Comparison of ENCODE assay signal across 12 cellular contexts in genomic region chr4:113575391-113575790, GRCh38.
DNase-seq lines count a peak whose midpoint lies in the region; ATAC-seq and TF ChIP-seq lines count a peak whose summit lies in the region.
"Had no signal": no experiment of that assay in that cellular context is flagged by ENCODE, and none has a peak within 500 bp of the region (broad histone marks: within the 10 kb centered on the region; RNA-seq: fewer than 3 reads in every experiment).

No MANE protein-coding gene starts in this region.

- 46 to 58% (median 55%) methylated on average over 1 of the region's 1 CpG for WGBS in psoas muscle, 3 donors

- H3K4me3 Mint-ChIP-seq in GM23338, result no peak overlapping the region
- no peak overlapping the region for H3K4me3 Mint-ChIP-seq in activated T-helper 1 cell treated with anti-CD3 and anti-CD28 coated beads, Interleukin-12 subunit alpha, Interleukin-12 subunit beta, Interleukin-2, Interleukin-4 antibody, amounts not matched to agents 30 ng/mL and 10 ng/mL and 1 ng/mL, durations not matched to agents 14 hours and 24 hours and 36 hours

- ATAC-seq in GM23338 (no peak), psoas muscle (no peak), GM19452 (IDR thresholded peaks at IDR 0.05; ENCODE audit: unreplicated experiment) (no peak), HG03354 (IDR thresholded peaks at IDR 0.05; ENCODE audit: poor library complexity, severe bottlenecking, unreplicated experiment) (no peak)

- H3K9me3 Mint-ChIP-seq in GM23338, result no peaks in the 10 kb centered on the region
- H3K9me3 Mint-ChIP-seq in activated T-helper 1 cell treated with anti-CD3 and anti-CD28 coated beads, Interleukin-12 subunit alpha, Interleukin-12 subunit beta, Interleukin-2, Interleukin-4 antibody, amounts not matched to agents 30 ng/mL and 10 ng/mL and 1 ng/mL, durations not matched to agents 14 hours and 24 hours and 36 hours, result peaks cover 19% of the 10 kb centered on the region

- no peaks in the 10 kb centered on the region for H3F3A ChIP-seq in GM23338 (replicated peaks; ENCODE audit: low read depth)

- no peak overlapping the region for H2AFZ ChIP-seq in GM23338

- H3K4me3 ChIP-seq in GM23338 (no peak overlapping the region), fibroblast of pulmonary artery (replicated peaks; ENCODE audit: low read depth, low read length) (no peak overlapping the region), psoas muscle (no peak overlapping the region)
- H3K4me3 ChIP-seq: body of pancreas, prostate gland had no signal

- H3K27ac Mint-ChIP-seq in GM23338, result peak overlapping the region; percentile 16; the same call in 1 of the 2 replicates
- no peak overlapping the region for H3K27ac Mint-ChIP-seq in activated T-helper 1 cell treated with anti-CD3 and anti-CD28 coated beads, Interleukin-12 subunit alpha, Interleukin-12 subunit beta, Interleukin-2, Interleukin-4 antibody, amounts not matched to agents 30 ng/mL and 10 ng/mL and 1 ng/mL, durations not matched to agents 14 hours and 24 hours and 36 hours

- H3K9me3 ChIP-seq in psoas muscle, result no peaks in the 10 kb centered on the region
- H3K9me3 ChIP-seq: body of pancreas, prostate gland had no signal

- H3K27ac ChIP-seq in GM23338 (ENCODE audit: low read depth), result no peak overlapping the region
- H3K27ac ChIP-seq in psoas muscle, result peak overlapping the region; percentile 0
- H3K27ac ChIP-seq: prostate gland had no signal

- intact Hi-C loops in psoas muscle (cut with DNase I), result no loop called here
- intact Hi-C loops in activated T-helper 1 cell treated with anti-CD3 and anti-CD28 coated beads, Interleukin-12 subunit alpha, Interleukin-12 subunit beta, Interleukin-2, Interleukin-4 antibody, amounts not matched to agents 30 ng/mL and 10 ng/mL and 1 ng/mL, durations not matched to agents 14 hours and 24 hours and 36 hours (cut with micrococcal nuclease), result loop anchor here (2.0 kb wide), 1 partner anchor 15 kb away; no protein-coding TSS in a partner anchor

- DNase-seq in GM23338 (ENCODE audit: low spot score), result no peak
- DNase-seq in RPMI7951 (ENCODE audit: low read depth), result peak; percentile 64
- peak; percentile 55 for DNase-seq in fibroblast of pulmonary artery (ENCODE audit: low read depth)
- DNase-seq in psoas muscle, result no peak
- DNase-seq in activated T-helper 1 cell treated with anti-CD3 and anti-CD28 coated beads, Interleukin-12 subunit alpha, Interleukin-12 subunit beta, Interleukin-2, Interleukin-4 antibody, amounts not matched to agents 30 ng/mL and 10 ng/mL and 1 ng/mL, durations not matched to agents 14 hours and 24 hours and 36 hours (ENCODE audit: low spot score), result no peak
- no peak for DNase-seq in activated naive CD4-positive, alpha-beta T cell treated with Interleukin-2 at 50 U/mL for 16 hours
- DNase-seq: body of pancreas, Calu3, NCI-H1105 had no signal

- no peaks in the 10 kb centered on the region for H3K79me2 ChIP-seq in GM23338 (replicated peaks; ENCODE audit: insufficient read depth)

- no peak overlapping the region for H3K4me2 ChIP-seq in GM23338

- H3K36me3 Mint-ChIP-seq in GM23338 (ENCODE audit: low read depth), result no peaks in the 10 kb centered on the region
- H3K36me3 Mint-ChIP-seq in activated T-helper 1 cell treated with anti-CD3 and anti-CD28 coated beads, Interleukin-12 subunit alpha, Interleukin-12 subunit beta, Interleukin-2, Interleukin-4 antibody, amounts not matched to agents 30 ng/mL and 10 ng/mL and 1 ng/mL, durations not matched to agents 14 hours and 24 hours and 36 hours (ENCODE audit: low read depth), result peaks cover 21% of the 10 kb centered on the region

- peaks cover 21% of the 10 kb centered on the region for H3K4me1 Mint-ChIP-seq in GM23338
- H3K4me1 Mint-ChIP-seq in activated T-helper 1 cell treated with anti-CD3 and anti-CD28 coated beads, Interleukin-12 subunit alpha, Interleukin-12 subunit beta, Interleukin-2, Interleukin-4 antibody, amounts not matched to agents 30 ng/mL and 10 ng/mL and 1 ng/mL, durations not matched to agents 14 hours and 24 hours and 36 hours (ENCODE audit: low read depth), result peaks cover 73% of the 10 kb centered on the region

- TF ChIP-seq CTCF in GM23338 (conservative IDR thresholded peaks at IDR 0.05; ENCODE audit: low read depth in 2 of 2) (no peak), fibroblast of pulmonary artery (IDR thresholded peaks at IDR 0.05; ENCODE audit: low read length, missing control alignments) (no peak), psoas muscle (IDR thresholded peaks at IDR 0.05) (no peak)

- no peaks in the 10 kb centered on the region for H4K20me1 ChIP-seq in GM23338 (replicated peaks; ENCODE audit: insufficient read depth)

- H3K36me3 ChIP-seq in GM23338 (ENCODE audit: insufficient read depth) (no peaks in the 10 kb centered on the region), psoas muscle (ENCODE audit: insufficient read depth in 1 of 2, low read depth in 1 of 2) (no peaks in the 10 kb centered on the region)
- H3K36me3 ChIP-seq: prostate gland had no signal

- no peaks in the 10 kb centered on the region for H3K27me3 ChIP-seq in GM23338 (ENCODE audit: insufficient read depth)
- H3K27me3 ChIP-seq in psoas muscle (ENCODE audit: insufficient read depth in 3 of 3, low read length in 2 of 3), result no peaks in the 10 kb centered on the region
- H3K27me3 ChIP-seq: body of pancreas had no signal

- H3K27me3 Mint-ChIP-seq in GM23338 (ENCODE audit: insufficient read depth, low read depth, poor library complexity), result no peaks in the 10 kb centered on the region
- H3K27me3 Mint-ChIP-seq in activated T-helper 1 cell treated with anti-CD3 and anti-CD28 coated beads, Interleukin-12 subunit alpha, Interleukin-12 subunit beta, Interleukin-2, Interleukin-4 antibody, amounts not matched to agents 30 ng/mL and 10 ng/mL and 1 ng/mL, durations not matched to agents 14 hours and 24 hours and 36 hours (ENCODE audit: insufficient read depth), result no peaks in the 10 kb centered on the region

- no peaks in the 10 kb centered on the region for H3K9me2 ChIP-seq in GM23338 (ENCODE audit: insufficient read depth)

- H3K4me1 ChIP-seq in GM23338 (ENCODE audit: insufficient read depth) (peaks cover 7% of the 10 kb centered on the region; the same call in 1 of the 2 replicates), psoas muscle (peaks cover 30% of the 10 kb centered on the region)
- H3K4me1 ChIP-seq: prostate gland had no signal

TF ChIP-seq in GM23338, 12 proteins besides CTCF, POLR2A, EP300 and RAD21 (continues in another document):
- TF ChIP-seq POLR2AphosphoS5 (IDR thresholded peaks at IDR 0.05; ENCODE audit: low read depth), result no peak
- no peak for TF ChIP-seq ETS1 (IDR thresholded peaks at IDR 0.05)
- no peak for TF ChIP-seq EZH2 (IDR thresholded peaks at IDR 0.05; ENCODE audit: low read depth, unreplicated experiment)
- no peak for TF ChIP-seq ZNF331 (CRISPR knock-in tag; IDR thresholded peaks at IDR 0.05; ENCODE audit: low read depth)
- TF ChIP-seq STAT1 (IDR thresholded peaks at IDR 0.05; ENCODE audit: unreplicated experiment), result no peak
- TF ChIP-seq, protein P1, sequence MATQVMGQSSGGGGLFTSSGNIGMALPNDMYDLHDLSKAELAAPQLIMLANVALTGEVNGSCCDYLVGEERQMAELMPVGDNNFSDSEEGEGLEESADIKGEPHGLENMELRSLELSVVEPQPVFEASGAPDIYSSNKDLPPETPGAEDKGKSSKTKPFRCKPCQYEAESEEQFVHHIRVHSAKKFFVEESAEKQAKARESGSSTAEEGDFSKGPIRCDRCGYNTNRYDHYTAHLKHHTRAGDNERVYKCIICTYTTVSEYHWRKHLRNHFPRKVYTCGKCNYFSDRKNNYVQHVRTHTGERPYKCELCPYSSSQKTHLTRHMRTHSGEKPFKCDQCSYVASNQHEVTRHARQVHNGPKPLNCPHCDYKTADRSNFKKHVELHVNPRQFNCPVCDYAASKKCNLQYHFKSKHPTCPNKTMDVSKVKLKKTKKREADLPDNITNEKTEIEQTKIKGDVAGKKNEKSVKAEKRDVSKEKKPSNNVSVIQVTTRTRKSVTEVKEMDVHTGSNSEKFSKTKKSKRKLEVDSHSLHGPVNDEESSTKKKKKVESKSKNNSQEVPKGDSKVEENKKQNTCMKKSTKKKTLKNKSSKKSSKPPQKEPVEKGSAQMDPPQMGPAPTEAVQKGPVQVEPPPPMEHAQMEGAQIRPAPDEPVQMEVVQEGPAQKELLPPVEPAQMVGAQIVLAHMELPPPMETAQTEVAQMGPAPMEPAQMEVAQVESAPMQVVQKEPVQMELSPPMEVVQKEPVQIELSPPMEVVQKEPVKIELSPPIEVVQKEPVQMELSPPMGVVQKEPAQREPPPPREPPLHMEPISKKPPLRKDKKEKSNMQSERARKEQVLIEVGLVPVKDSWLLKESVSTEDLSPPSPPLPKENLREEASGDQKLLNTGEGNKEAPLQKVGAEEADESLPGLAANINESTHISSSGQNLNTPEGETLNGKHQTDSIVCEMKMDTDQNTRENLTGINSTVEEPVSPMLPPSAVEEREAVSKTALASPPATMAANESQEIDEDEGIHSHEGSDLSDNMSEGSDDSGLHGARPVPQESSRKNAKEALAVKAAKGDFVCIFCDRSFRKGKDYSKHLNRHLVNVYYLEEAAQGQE (IDR thresholded peaks at IDR 0.05; ENCODE audit: unreplicated experiment), result no peak
- TF ChIP-seq EZH2phosphoT487 (IDR thresholded peaks at IDR 0.05; ENCODE audit: unreplicated experiment), result no peak
- TF ChIP-seq NANOG (IDR thresholded peaks at IDR 0.05; ENCODE audit: borderline replicate concordance), result no peak
- TF ChIP-seq JUNB (IDR thresholded peaks at IDR 0.05; ENCODE audit: unreplicated experiment), result no peak

Comparison
In these comparisons a context has a peak if more than half of its experiments do, and no peak if none do; other contexts are left out.
1. DNase-seq: peak in RPMI7951 (single experiment) and fibroblast of pulmonary artery (single experiment); none in GM23338 (single experiment), psoas muscle (0 of 2), activated T-helper 1 cell treated with anti-CD3 and anti-CD28 coated beads, Interleukin-12 subunit alpha, Interleukin-12 subunit beta, Interleukin-2, Interleukin-4 antibody, amounts not matched to agents 30 ng/mL and 10 ng/mL and 1 ng/mL, durations not matched to agents 14 hours and 24 hours and 36 hours (single experiment) and activated naive CD4-positive, alpha-beta T cell treated with Interleukin-2 at 50 U/mL for 16 hours (single experiment).